ENCODE assay signal across 13 cellular contexts in genomic region chr2:167134381-167135072, GRCh38.
A peak's percentile ranks its signal among the peaks of the same experiment; 100 is the strongest.
DNase-seq lines count a peak whose midpoint lies in the region; TF ChIP-seq lines count a peak whose summit lies in the region.
"Had no signal": no experiment of that assay in that cellular context is flagged by ENCODE, and none has a peak within 500 bp of the region (broad histone marks: within the 10 kb centered on the region; RNA-seq: fewer than 3 reads in every experiment).

No MANE protein-coding gene starts in this region.

- no peak overlapping the region for H3K27ac Mint-ChIP-seq in activated naive CD4-positive, alpha-beta T cell treated with anti-CD3 and anti-CD28 coated beads, Interleukin-2, amount 10 ng/mL, durations not matched to agents 7 days and 5 days
- H3K27ac Mint-ChIP-seq: activated B cell treated with CpG ODN at 0.5 μM for 24 hours had no signal

- CTCF ChIA-PET in AG04449 (lab: Yijun Ruan, JAX) (interaction anchor here (13.9 kb wide), 1 partner anchor 77 kb away, joined by 256 read pairs; no protein-coding TSS in a partner anchor), RWPE1 (lab: Yijun Ruan, JAX) (no interaction called here)
- CTCF ChIA-PET in activated naive CD4-positive, alpha-beta T cell treated with anti-CD3 and anti-CD28 coated beads, Interleukin-2, amount 10 ng/mL, durations not matched to agents 7 days and 5 days (lab: Charles Lee): no interaction called here

- no peaks in the 10 kb centered on the region for H3K9me3 Mint-ChIP-seq in activated naive CD4-positive, alpha-beta T cell treated with anti-CD3 and anti-CD28 coated beads, Interleukin-2, amount 10 ng/mL, durations not matched to agents 7 days and 5 days
- H3K9me3 Mint-ChIP-seq: activated B cell treated with CpG ODN at 0.5 μM for 24 hours, nephron had no signal

- POLR2A ChIA-PET in AG04449 (lab: Yijun Ruan, JAX) (no interaction called here), RWPE1 (lab: Yijun Ruan, JAX; ENCODE audit: low non-redundant PET) (no interaction called here)

- no peak overlapping the region for H3K4me3 ChIP-seq in AG04449 (ENCODE audit: low read depth, low read length)
- no peak overlapping the region for H3K4me3 ChIP-seq in fibroblast of mammary gland (ENCODE audit: control insufficient read depth, low read depth, low read length)

- H3K4me1 Mint-ChIP-seq in activated naive CD4-positive, alpha-beta T cell treated with anti-CD3 and anti-CD28 coated beads, Interleukin-2, amount 10 ng/mL, durations not matched to agents 7 days and 5 days: no peaks in the 10 kb centered on the region
- H3K4me1 Mint-ChIP-seq: activated B cell treated with CpG ODN at 0.5 μM for 24 hours had no signal

- no peak overlapping the region for H3K27ac ChIP-seq in RWPE1

- TF ChIP-seq CTCF in AG04449 (IDR thresholded peaks at IDR 0.05; ENCODE audit: insufficient read depth, low read length, missing control alignments): no peak
- no peak for TF ChIP-seq CTCF in RWPE1 (conservative IDR thresholded peaks at IDR 0.05; ENCODE audit: low read depth)
- TF ChIP-seq CTCF in fibroblast of mammary gland (conservative IDR thresholded peaks at IDR 0.05; ENCODE audit: control insufficient read depth, insufficient read depth, low read depth, low read length): no peak

- DNase-seq in AG04449 (ENCODE audit: low read depth, low spot score) (peak; percentile 52), HPDE6-E6E7 (ENCODE audit: extremely low spot score) (peak; percentile 39), RWPE1 (ENCODE audit: low spot score) (peak; percentile 63), fibroblast of mammary gland (ENCODE audit: low read depth) (peak; percentile 91), NCI-H2227 treated with DMSO at 0.1 percent for 48 hours (lab: John Stamatoyannopoulos, UW) (no peak), KG1 (lab: John Stamatoyannopoulos, UW) (no peak), globus pallidus (ENCODE audit: low spot score) (no peak)
- no peak for DNase-seq in activated naive CD4-positive, alpha-beta T cell treated with anti-CD3 and anti-CD28 coated beads, Interleukin-2, amount 10 ng/mL, durations not matched to agents 7 days and 5 days
- DNase-seq: activated B cell treated with CpG ODN at 0.5 μM for 24 hours; activated gamma-delta T cell; effector CD8-positive, alpha-beta T cell; stimulated activated CD4-positive, alpha-beta T cell treated with anti-CD3 and anti-CD28 coated beads, Interleukin-2, amount 100 ng/mL, for 24 hours had no signal

- no peaks in the 10 kb centered on the region for H3K36me3 Mint-ChIP-seq in activated naive CD4-positive, alpha-beta T cell treated with anti-CD3 and anti-CD28 coated beads, Interleukin-2, amount 10 ng/mL, durations not matched to agents 7 days and 5 days

- no peak overlapping the region for H3K4me3 Mint-ChIP-seq in activated naive CD4-positive, alpha-beta T cell treated with anti-CD3 and anti-CD28 coated beads, Interleukin-2, amount 10 ng/mL, durations not matched to agents 7 days and 5 days
- H3K4me3 Mint-ChIP-seq: activated B cell treated with CpG ODN at 0.5 μM for 24 hours, nephron had no signal

- H3K27me3 Mint-ChIP-seq in activated naive CD4-positive, alpha-beta T cell treated with anti-CD3 and anti-CD28 coated beads, Interleukin-2, amount 10 ng/mL, durations not matched to agents 7 days and 5 days: no peaks in the 10 kb centered on the region
- H3K27me3 Mint-ChIP-seq: activated B cell treated with CpG ODN at 0.5 μM for 24 hours had no signal

Comparison
In these comparisons a context has a peak if more than half of its experiments do, and no peak if none do; other contexts are left out.
1. DNase-seq: peak in AG04449 (single experiment), HPDE6-E6E7 (single experiment), RWPE1 (single experiment) and fibroblast of mammary gland (single experiment); none in NCI-H2227 treated with DMSO at 0.1 percent for 48 hours (single experiment), activated naive CD4-positive, alpha-beta T cell treated with anti-CD3 and anti-CD28 coated beads, Interleukin-2, amount 10 ng/mL, durations not matched to agents 7 days and 5 days (single experiment), KG1 (single experiment) and globus pallidus (single experiment).